10 cellular contexts compared by ENCODE assay signal in the genomic region with DNA sequence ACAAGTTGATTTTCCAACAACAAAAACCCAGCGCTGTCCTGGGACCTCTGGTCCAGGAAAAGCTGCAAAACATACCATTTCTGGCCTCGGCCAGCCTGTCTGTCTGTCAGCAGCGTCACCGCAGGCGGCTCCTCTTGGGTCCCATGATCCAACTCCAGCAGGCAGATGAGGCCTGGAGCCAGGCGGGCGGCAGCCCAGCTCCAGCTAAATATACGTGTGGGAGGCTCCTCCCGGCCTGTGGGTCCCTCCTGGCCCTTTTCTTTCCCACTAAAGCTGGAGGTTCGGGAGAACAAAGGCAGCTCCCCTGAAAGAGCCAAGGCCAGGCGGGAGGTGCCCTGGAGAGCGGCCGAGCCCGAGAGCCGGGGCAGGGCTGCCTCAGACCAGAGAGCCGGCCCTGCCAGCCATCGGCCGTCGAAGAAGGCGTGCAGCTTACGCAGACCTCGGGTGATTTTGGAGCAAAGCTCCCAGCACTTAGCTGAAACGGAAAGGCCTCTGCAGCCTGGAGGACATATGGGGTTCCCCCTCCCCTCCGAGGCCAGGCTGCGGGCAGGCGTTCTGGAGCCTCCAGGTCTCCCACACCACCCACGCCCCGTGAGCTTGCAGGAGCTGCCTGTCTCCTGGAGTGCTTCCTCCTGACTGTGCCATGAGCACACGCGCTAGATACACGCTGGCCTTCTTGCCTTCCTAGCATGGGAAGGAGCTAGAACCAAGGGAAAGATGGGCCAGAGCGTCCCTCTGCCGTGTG. TPM values are rescaled to one million over a fixed set of nuclear protein-coding genes. Genes with fewer than 3 reads are reported as not detected.
DNase-seq lines count a peak whose midpoint lies in the region; ATAC-seq and TF ChIP-seq lines count a peak whose summit lies in the region.
"Had no signal": no experiment of that assay in that cellular context is flagged by ENCODE, and none has a peak within 500 bp of the region (broad histone marks: within the 10 kb centered on the region; RNA-seq: fewer than 3 reads in every experiment).

No MANE protein-coding gene starts in this region.

- peak overlapping the region; percentile 64 to 91 (median 74) for H3K27ac ChIP-seq in Peyer's patch
- peak overlapping the region; percentile 97 for H3K27ac ChIP-seq in fibroblast of lung (ENCODE audit: insufficient read depth, low read length)
- H3K27ac ChIP-seq in muscle layer of colon (ENCODE audit: low read depth, low read length), result peak overlapping the region; percentile 72

- H3K4me1 ChIP-seq in Peyer's patch (peaks cover 0 to 18% (median 0%) of the 10 kb centered on the region in 4 donors), fibroblast of lung (ENCODE audit: control insufficient read depth, extremely low read depth, insufficient read depth, low read length) (peaks cover 25% of the 10 kb centered on the region), muscle layer of colon (ENCODE audit: insufficient read depth, low read length) (peaks cover 21% of the 10 kb centered on the region)

- TF ChIP-seq CTCF in Peyer's patch (IDR thresholded peaks at IDR 0.05) (no peak), fibroblast of lung (conservative IDR thresholded peaks at IDR 0.05 in 1 of 2, IDR thresholded peaks at IDR 0.05 in 1 of 2; ENCODE audit: low read depth in 1 of 2, low read length in 2 of 2) (no peak)

- no peak for ATAC-seq in GM21390 (IDR thresholded peaks at IDR 0.05; ENCODE audit: unreplicated experiment)

- H3K36me3 ChIP-seq in Peyer's patch (no peaks in the 10 kb centered on the region), fibroblast of lung (ENCODE audit: control insufficient read depth, insufficient read depth, low read length) (no peaks in the 10 kb centered on the region), muscle layer of colon (ENCODE audit: insufficient read depth, low read length) (no peaks in the 10 kb centered on the region)

- DNase-seq in A172 (ENCODE audit: low spot score) (peak; percentile 78), Peyer's patch (peak in 1 of 3 donors; percentile 59), fibroblast of lung (ENCODE audit: low read depth in 2 of 2) (peak; percentile 86 to 90), T-helper 1 cell (no peak), OCI-M1 (lab: John Stamatoyannopoulos, UW) (no peak)
- no peak for DNase-seq in stimulated activated CD4-positive, alpha-beta T cell treated with anti-CD3 and anti-CD28 coated beads, Interleukin-2, amount 100 ng/mL, for 24 hours
- DNase-seq: NCI-H2107 had no signal

- H3K9ac ChIP-seq in fibroblast of lung (ENCODE audit: insufficient read depth, low read length) (peak overlapping the region; percentile 85), muscle layer of colon (ENCODE audit: low read length) (peak overlapping the region; percentile 21)

- H3K4me2 ChIP-seq in fibroblast of lung (ENCODE audit: extremely low read depth, insufficient read depth, low read length), result peak overlapping the region; percentile 79

- no peaks in the 10 kb centered on the region for H3K27me3 ChIP-seq in Peyer's patch
- H3K27me3 ChIP-seq in fibroblast of lung (ENCODE audit: control insufficient read depth, insufficient read depth, low read length), result no peaks in the 10 kb centered on the region
- peaks cover 0 to 5% of the 10 kb centered on the region in 2 donors for H3K27me3 ChIP-seq in muscle layer of colon (ENCODE audit: control insufficient read depth in 1 of 2, insufficient read depth in 2 of 2, low read length in 2 of 2)

- no peak for TF ChIP-seq POLR2A in Peyer's patch (IDR thresholded peaks at IDR 0.05)

- peak overlapping the region; percentile 54 for H2AFZ ChIP-seq in fibroblast of lung (ENCODE audit: low read length)

- H4K20me1 ChIP-seq in fibroblast of lung (ENCODE audit: control insufficient read depth, extremely low read depth, insufficient read depth, low read length), result no peaks in the 10 kb centered on the region

- H3K4me3 ChIP-seq in Peyer's patch (no peak overlapping the region), fibroblast of lung (replicated peaks in 1 of 4; ENCODE audit: control extremely low read depth in 1 of 4, insufficient read depth in 1 of 4, low read depth in 3 of 4, low read length in 4 of 4) (peak overlapping the region in 3 of 4 experiments; percentile 19 to 20 (median 19)), muscle layer of colon (ENCODE audit: low read depth in 1 of 2, low read length in 2 of 2) (peak overlapping the region in 1 of 2 donors; percentile 27)

- H3K79me2 ChIP-seq in fibroblast of lung (ENCODE audit: control insufficient read depth, insufficient read depth, low read length), result no peaks in the 10 kb centered on the region

- no peaks in the 10 kb centered on the region for H3K9me3 ChIP-seq in Peyer's patch
- no peaks in the 10 kb centered on the region for H3K9me3 ChIP-seq in fibroblast of lung (ENCODE audit: control insufficient read depth, insufficient read depth, low read depth, low read length)
- no peaks in the 10 kb centered on the region for H3K9me3 ChIP-seq in muscle layer of colon (ENCODE audit: low read length)

RNA-seq across cellular contexts. Expression of a gene that starts 19.9 kb away (rescaled TPM):
- 9.1 and 12.0 TPM in 2 replicates for total RNA-seq in A172 (2014; rRNA removed; shearing (Covaris generic))
- under 1 TPM in 2 of 4 donors, not detected in 2; 0.13 to 0.57 TPM for total RNA-seq in Peyer's patch
- total RNA-seq in fibroblast of lung, result not detected in 2 replicates
- 0.01 TPM in 1 of 2 replicates, not detected in the other for polyA plus RNA-seq in fibroblast of lung
- polyA plus RNA-seq in fibroblast of lung (2012), result not detected in 2 replicates
- polyA minus RNA-seq in fibroblast of lung (ENCODE audit: low replicate concordance), result 0.12 TPM in 1 of 2 replicates, not detected in the other
- total RNA-seq: activated CD8-positive, alpha-beta memory T cell treated with anti-CD3 and anti-CD28 coated beads for 36 hours had no signal

Comparison
In these comparisons a context has a peak if more than half of its experiments do, and no peak if none do; other contexts are left out.
1. DNase-seq: peak in A172 (single experiment) and fibroblast of lung (2 of 2); none in T-helper 1 cell (0 of 5), OCI-M1 (single experiment) and stimulated activated CD4-positive, alpha-beta T cell treated with anti-CD3 and anti-CD28 coated beads, Interleukin-2, amount 100 ng/mL, for 24 hours (0 of 2).
2. H3K4me3 ChIP-seq: peak in fibroblast of lung (3 of 4); none in Peyer's patch (0 of 4).
3. Peak in every context shown above with its lines, with median percentiles within 50 percentile points of each other: H3K27ac ChIP-seq.